ENCODE assay signal across 8 cellular contexts in the genomic region with DNA sequence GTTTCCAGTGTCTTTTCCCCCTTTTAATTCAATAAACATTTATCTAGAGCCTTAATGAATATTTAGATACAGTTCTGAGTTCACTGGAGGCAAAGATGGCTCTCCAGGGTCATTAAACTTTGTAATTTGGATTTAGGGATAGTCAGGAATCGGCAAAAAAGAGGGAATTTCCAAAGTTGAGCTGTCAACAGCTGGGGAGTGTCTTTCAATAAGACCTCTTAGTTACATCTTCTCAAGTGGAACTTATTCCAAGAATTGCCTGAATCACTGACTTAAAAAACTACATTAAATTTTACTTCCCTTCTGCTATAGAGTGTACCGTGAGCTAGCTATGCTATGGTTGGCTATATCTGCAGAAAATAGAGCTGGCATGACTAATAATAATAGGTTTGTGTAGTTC. TPM values are rescaled to one million over a fixed set of nuclear protein-coding genes. Genes with fewer than 3 reads are reported as not detected.
DNase-seq lines count a peak whose midpoint lies in the region; ATAC-seq and TF ChIP-seq lines count a peak whose summit lies in the region.

No MANE protein-coding gene starts in this region.

- H3K27ac ChIP-seq in liver (ENCODE audit: low read depth in 1 of 2, low read length in 2 of 2) (peak overlapping the region; percentile 91 to 98), tibial nerve (peak overlapping the region; percentile 88 to 94 (median 92))

- no peaks in the 10 kb centered on the region for H3K9me3 ChIP-seq in adipocyte (ENCODE audit: control insufficient read depth, low read length)
- H3K9me3 ChIP-seq in liver (ENCODE audit: control insufficient read depth in 4 of 4, low read length in 3 of 4): no peaks in the 10 kb centered on the region
- H3K9me3 ChIP-seq in tibial nerve: no peaks in the 10 kb centered on the region

- peaks cover 0 to 2% of the 10 kb centered on the region in 2 donors for H3K36me3 Mint-ChIP-seq in activated T-cell treated with anti-CD3 and anti-CD28 coated beads, Interleukin-2, amount 50 U/mL, for 72 hours (ENCODE audit: insufficient read depth in 2 of 2)

- no peak for TF ChIP-seq EP300 in tibial nerve (IDR thresholded peaks at IDR 0.05)

- H3K4me3 ChIP-seq in adipocyte (ENCODE audit: low read length) (peak overlapping the region; percentile 86), liver (ENCODE audit: low read depth in 1 of 3, low read length in 3 of 3) (peak overlapping the region; percentile 71 to 97 (median 84)), tibial nerve (peak overlapping the region; percentile 82 to 96 (median 90))

- TF ChIP-seq CTCF in liver (IDR thresholded peaks at IDR 0.05; ENCODE audit: low read depth, low read length, missing input control) (no peak), tibial nerve (IDR thresholded peaks at IDR 0.05) (no peak)

- H3K27me3 Mint-ChIP-seq in activated T-cell treated with anti-CD3 and anti-CD28 coated beads, Interleukin-2, amount 50 U/mL, for 72 hours (ENCODE audit: low read depth): no peaks in the 10 kb centered on the region

- no peaks in the 10 kb centered on the region for H3K36me3 ChIP-seq in adipocyte (ENCODE audit: control insufficient read depth, insufficient read depth, low read length, severe bottlenecking)
- no peaks in the 10 kb centered on the region for H3K36me3 ChIP-seq in liver (ENCODE audit: control insufficient read depth in 4 of 4, insufficient read depth in 3 of 4, low read depth in 1 of 4, low read length in 3 of 4)
- no peaks in the 10 kb centered on the region for H3K36me3 ChIP-seq in tibial nerve

- H3K27ac Mint-ChIP-seq in activated T-cell treated with anti-CD3 and anti-CD28 coated beads, Interleukin-2, amount 50 U/mL, for 72 hours: peak overlapping the region; percentile 79

- TF ChIP-seq RAD21 in liver (IDR thresholded peaks at IDR 0.05): no peak

- H3K9ac ChIP-seq in adipocyte (ENCODE audit: low read length): peak overlapping the region; percentile 84
- peak overlapping the region in 1 of 2 donors; percentile 37 for H3K9ac ChIP-seq in liver (ENCODE audit: low read depth in 1 of 2, low read length in 2 of 2)

- H3K4me1 ChIP-seq in adipocyte (ENCODE audit: control insufficient read depth, insufficient read depth, low read length) (peaks cover 17% of the 10 kb centered on the region), liver (ENCODE audit: control insufficient read depth in 4 of 4, insufficient read depth in 4 of 4, low read length in 3 of 4) (peaks cover 2 to 33% (median 15%) of the 10 kb centered on the region in 4 donors), tibial nerve (peaks cover 0 to 44% (median 9%) of the 10 kb centered on the region in 4 donors)

- TF ChIP-seq POLR2A in tibial nerve (IDR thresholded peaks at IDR 0.05): no peak

- no peak for ATAC-seq in activated T-cell treated with anti-CD3 and anti-CD28 coated beads, Interleukin-2, amount 50 U/mL, for 72 hours (replicated peaks in 1 of 2)
- no peak for ATAC-seq in HG03460 (IDR thresholded peaks at IDR 0.05; ENCODE audit: unreplicated experiment)

- H3K4me3 Mint-ChIP-seq in activated T-cell treated with anti-CD3 and anti-CD28 coated beads, Interleukin-2, amount 50 U/mL, for 72 hours: peak overlapping the region; percentile 93 to 99

- H3K9me3 Mint-ChIP-seq in activated T-cell treated with anti-CD3 and anti-CD28 coated beads, Interleukin-2, amount 50 U/mL, for 72 hours: no peaks in the 10 kb centered on the region

- H3K4me1 Mint-ChIP-seq in activated T-cell treated with anti-CD3 and anti-CD28 coated beads, Interleukin-2, amount 50 U/mL, for 72 hours (ENCODE audit: low read depth): peaks cover 51% of the 10 kb centered on the region

- H3K27me3 ChIP-seq in adipocyte (replicated peaks; ENCODE audit: control insufficient read depth, insufficient read depth, low read length): no peaks in the 10 kb centered on the region
- H3K27me3 ChIP-seq in liver (ENCODE audit: control insufficient read depth in 4 of 4, insufficient read depth in 4 of 4, low read length in 3 of 4): no peaks in the 10 kb centered on the region
- H3K27me3 ChIP-seq in tibial nerve: no peaks in the 10 kb centered on the region

- no peak for DNase-seq in activated T-cell treated with anti-CD3 and anti-CD28 coated beads, Interleukin-2, amount 50 U/mL, for 72 hours
- DNase-seq in activated T-cell treated with anti-CD3 and anti-CD28 coated beads for 4 hours (no peak), adipocyte (ENCODE audit: low read depth) (peak; percentile 47), tibial nerve (ENCODE audit: low spot score in 2 of 2) (no peak), NCI-H1436 treated with DMSO at 0.1 percent for 48 hours (lab: John Stamatoyannopoulos, UW) (no peak), NCI-H82 (lab: John Stamatoyannopoulos, UW) (no peak)

- WGBS in liver: 31% methylated on average over 2 of the region's 2 CpGs
- 22 to 27% methylated on average over 2 of the region's 2 CpGs for WGBS in tibial nerve, 2 donors

TF ChIP-seq in liver, 16 proteins besides CTCF, POLR2A, EP300 and RAD21:
- TF ChIP-seq RXRA (IDR thresholded peaks at IDR 0.05) (peak in 1 of 2 donors; percentile 49), NR2F2 (IDR thresholded peaks at IDR 0.05) (peak; percentile 32), EGR1 (IDR thresholded peaks at IDR 0.05; ENCODE audit: low read depth in 2 of 2) (no peak), YY1 (IDR thresholded peaks at IDR 0.05) (no peak), FOXA2 (IDR thresholded peaks at IDR 0.05) (no peak)
- TF ChIP-seq, protein P1, sequence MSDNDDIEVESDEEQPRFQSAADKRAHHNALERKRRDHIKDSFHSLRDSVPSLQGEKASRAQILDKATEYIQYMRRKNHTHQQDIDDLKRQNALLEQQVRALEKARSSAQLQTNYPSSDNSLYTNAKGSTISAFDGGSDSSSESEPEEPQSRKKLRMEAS (IDR thresholded peaks at IDR 0.05): no peak
- TF ChIP-seq, protein P2, sequence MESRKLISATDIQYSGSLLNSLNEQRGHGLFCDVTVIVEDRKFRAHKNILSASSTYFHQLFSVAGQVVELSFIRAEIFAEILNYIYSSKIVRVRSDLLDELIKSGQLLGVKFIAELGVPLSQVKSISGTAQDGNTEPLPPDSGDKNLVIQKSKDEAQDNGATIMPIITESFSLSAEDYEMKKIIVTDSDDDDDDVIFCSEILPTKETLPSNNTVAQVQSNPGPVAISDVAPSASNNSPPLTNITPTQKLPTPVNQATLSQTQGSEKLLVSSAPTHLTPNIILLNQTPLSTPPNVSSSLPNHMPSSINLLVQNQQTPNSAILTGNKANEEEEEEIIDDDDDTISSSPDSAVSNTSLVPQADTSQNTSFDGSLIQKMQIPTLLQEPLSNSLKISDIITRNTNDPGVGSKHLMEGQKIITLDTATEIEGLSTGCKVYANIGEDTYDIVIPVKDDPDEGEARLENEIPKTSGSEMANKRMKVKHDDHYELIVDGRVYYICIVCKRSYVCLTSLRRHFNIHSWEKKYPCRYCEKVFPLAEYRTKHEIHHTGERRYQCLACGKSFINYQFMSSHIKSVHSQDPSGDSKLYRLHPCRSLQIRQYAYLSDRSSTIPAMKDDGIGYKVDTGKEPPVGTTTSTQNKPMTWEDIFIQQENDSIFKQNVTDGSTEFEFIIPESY (IDR thresholded peaks at IDR 0.05): no peak
TF ChIP-seq in liver: peak in this region for 2.

RNA-seq across cellular contexts. Expression of a gene that starts 2.0 kb away (rescaled TPM):
- 10 to 100 TPM; 18.4 to 21.5 TPM for total RNA-seq in activated T-cell treated with anti-CD3 and anti-CD28 coated beads, Interleukin-2, amount 50 U/mL, for 72 hours
- total RNA-seq in liver (1 to 10 TPM; 4.2 to 6.6 TPM), tibial nerve (10 to 100 TPM; 17.2 to 25.7 (median 21.9) TPM)
- 1 to 10 TPM; 2.6 TPM for polyA plus RNA-seq in liver
